ENCODE assay signal across 8 cellular contexts in genomic region chr15:44662478-44663409, GRCh38. TPM values are rescaled to one million over a fixed set of nuclear protein-coding genes. Genes with fewer than 3 reads are reported as not detected.
DNase-seq lines count a peak whose midpoint lies in the region; ATAC-seq and TF ChIP-seq lines count a peak whose summit lies in the region.

No MANE protein-coding gene starts in this region.

- TF ChIP-seq POLR2A in gastroesophageal sphincter (IDR thresholded peaks at IDR 0.05): no peak

- peak overlapping the region; percentile 99 for H3K4me2 ChIP-seq in osteoblast (ENCODE audit: insufficient read depth, low read length)

- no peak for TF ChIP-seq CTCF in RWPE1 (conservative IDR thresholded peaks at IDR 0.05; ENCODE audit: low read depth)
- TF ChIP-seq CTCF in gastroesophageal sphincter (IDR thresholded peaks at IDR 0.05): no peak
- no peak for TF ChIP-seq CTCF in osteoblast (IDR thresholded peaks at IDR 0.05; ENCODE audit: extremely low read depth, low read depth, low read length)

- ATAC-seq in GM21390 (IDR thresholded peaks at IDR 0.05; ENCODE audit: unreplicated experiment): peak; percentile 45
- peak; percentile 71 for ATAC-seq in gastroesophageal sphincter

- peak overlapping the region; percentile 98 for H2AFZ ChIP-seq in osteoblast (ENCODE audit: low read length)

- H3K36me3 ChIP-seq in gastroesophageal sphincter (peaks cover 0 to 25% of the 10 kb centered on the region in 2 donors), osteoblast (ENCODE audit: insufficient read depth, low read length) (peaks cover 10% of the 10 kb centered on the region), thymus (ENCODE audit: control insufficient read depth, insufficient read depth) (no peaks in the 10 kb centered on the region)

- peaks cover 32% of the 10 kb centered on the region for H3K79me2 ChIP-seq in osteoblast (ENCODE audit: insufficient read depth, low read length)

- H3K4me3 ChIP-seq in gastroesophageal sphincter: peak overlapping the region; percentile 73 to 99
- peak overlapping the region; percentile 96 for H3K4me3 ChIP-seq in osteoblast (ENCODE audit: insufficient read depth, low read length)
- H3K4me3 ChIP-seq in thymus (ENCODE audit: low read length): peak overlapping the region; percentile 69

- H3K27me3 ChIP-seq in gastroesophageal sphincter (no peaks in the 10 kb centered on the region), osteoblast (ENCODE audit: insufficient read depth, low read length) (no peaks in the 10 kb centered on the region), thymus (ENCODE audit: control insufficient read depth, insufficient read depth) (no peaks in the 10 kb centered on the region)

- POLR2A ChIA-PET in RWPE1 (lab: Yijun Ruan, JAX; ENCODE audit: low non-redundant PET): interaction anchor here (0.7 to 1.8 kb wide), 5 partner anchors 15 to 66 kb away, joined by 3 to 14 read pairs (median 4); partner anchors contain the start of genes B2M and PATL2

- peak; percentile 10 for DNase-seq in COLO829 (ENCODE audit: low spot score)
- DNase-seq in HUDEP-2 (lab: John Stamatoyannopoulos, UW; ENCODE audit: unreplicated experiment in 76 of 76): peak in 67 of 76 experiments; percentile 11 to 69 (median 49)
- peak; percentile 74 for DNase-seq in RWPE1 (ENCODE audit: low spot score)
- peak; percentile 62 for DNase-seq in activated gamma-delta T cell (lab: John Stamatoyannopoulos, UW)
- DNase-seq in osteoblast (ENCODE audit: insufficient read length, low spot score, missing footprints): no peak

- H4K20me1 ChIP-seq in osteoblast (ENCODE audit: insufficient read depth, low read length): no peaks in the 10 kb centered on the region

- H3K9me3 ChIP-seq in gastroesophageal sphincter (no peaks in the 10 kb centered on the region), osteoblast (ENCODE audit: low read depth, low read length) (no peaks in the 10 kb centered on the region), thymus (ENCODE audit: control insufficient read depth) (no peaks in the 10 kb centered on the region)

- CTCF ChIA-PET in RWPE1 (lab: Yijun Ruan, JAX): interaction anchor here (0.6 to 2.2 kb wide), 8 partner anchors 11 to 91 kb away, joined by 3 to 16 read pairs (median 4); no protein-coding TSS in a partner anchor

- TF ChIP-seq EP300 in gastroesophageal sphincter (IDR thresholded peaks at IDR 0.05): no peak

- peaks cover 5 to 26% (median 8%) of the 10 kb centered on the region in 3 donors for H3K4me1 ChIP-seq in gastroesophageal sphincter
- H3K4me1 ChIP-seq in osteoblast (ENCODE audit: insufficient read depth, low read length): peaks cover 16% of the 10 kb centered on the region
- H3K4me1 ChIP-seq in thymus (ENCODE audit: control insufficient read depth, insufficient read depth, low read length): peaks cover 19% of the 10 kb centered on the region

- 7 to 25% methylated on average over 13 to 18 of the region's 34 CpGs for WGBS in gastroesophageal sphincter (ENCODE audit: low coverage in 1 of 2), 2 donors
- 16% methylated on average over 34 of the region's 34 CpGs for WGBS in thymus

- H3K27ac ChIP-seq in RWPE1: peak overlapping the region; percentile 90
- peak overlapping the region; percentile 86 to 99 (median 96) for H3K27ac ChIP-seq in gastroesophageal sphincter
- H3K27ac ChIP-seq in osteoblast (ENCODE audit: low read depth, low read length): peak overlapping the region; percentile 83
- peak overlapping the region; percentile 99 for H3K27ac ChIP-seq in thymus (ENCODE audit: low read depth)

RNA-seq across cellular contexts. Expression of gene SPG11, which starts 0.7 kb away (rescaled TPM):
- total RNA-seq in gastroesophageal sphincter (10 to 100 TPM; 45.2 to 82.8 (median 55.5) TPM), osteoblast (83.7 and 95.9 TPM in 2 replicates)
- polyA plus RNA-seq in thymus: 67.3 TPM

RNA-seq across cellular contexts. Expression of gene PATL2, which starts 48.4 kb away (rescaled TPM):
- total RNA-seq in gastroesophageal sphincter (1 to 10 TPM in 2 of 4 donors, under 1 TPM in 1, not detected in 1; 0.81 to 1.2 (median 1.1) TPM), osteoblast (1.8 and 2.7 TPM in 2 replicates)
- 25.8 TPM for polyA plus RNA-seq in thymus

RNA-seq across cellular contexts. Expression of gene B2M, which starts 48.6 kb away (rescaled TPM):
- total RNA-seq in gastroesophageal sphincter: 1,000 to 10,000 TPM; 1,151 to 3,314 (median 1,975) TPM
- total RNA-seq in osteoblast: 3,371 and 4,170 TPM in 2 replicates
- polyA plus RNA-seq in thymus: 8,137 TPM
